22 cellular contexts compared by ENCODE assay signal in genomic region chr13:28316841-28317240, GRCh38.
DNase-seq lines count a peak whose midpoint lies in the region; ATAC-seq, FAIRE-seq and TF ChIP-seq lines count a peak whose summit lies in the region.
"Had no signal": no experiment of that assay in that cellular context is flagged by ENCODE, and none has a peak within 500 bp of the region (broad histone marks: within the 10 kb centered on the region; RNA-seq: fewer than 3 reads in every experiment).

No MANE protein-coding gene starts in this region.

- H3K27me3 Mint-ChIP-seq in nephron (ENCODE audit: low read depth), result peaks cover 5% of the 10 kb centered on the region

- TF ChIP-seq CTCF in HepG2 (CRISPR knock-in tag; IDR thresholded peaks at IDR 0.05) (no peak), right lobe of liver (IDR thresholded peaks at IDR 0.05) (no peak), nephron (IDR thresholded peaks at IDR 0.05; ENCODE audit: unreplicated experiment in 3 of 3) (no peak)

- DNase-seq in HepG2 (ENCODE audit: low spot score), result no peak
- DNase-seq in right lobe of liver, result no peak
- DNase-seq in OCI-M1 (lab: John Stamatoyannopoulos, UW), result peak; percentile 24
- no peak for DNase-seq in AG08396 (ENCODE audit: low spot score)
- no peak for DNase-seq in stimulated activated CD4-positive, alpha-beta T cell treated with anti-CD3 and anti-CD28 coated beads, Interleukin-1b, Interleukin-23, amount 100 ng/mL, for 48 hours
- no peak for DNase-seq in effector CD4-positive, alpha-beta T cell
- DNase-seq: Caco-2, DMS153, HFFc6, Karpas-422, NCI-H1092, NCI-H2107, NCI-H2227 treated with DMSO at 0.1 percent for 48 hours, NCI-H524, SHP77 had no signal

- CTCF ChIA-PET in HepG2 (lab: Yijun Ruan, JAX; ENCODE audit: low intra/inter-chr PET ratio, low total read pairs), result no interaction called here

- no peak for FAIRE-seq in HepG2 (lab: Jason Lieb, UNC)
- FAIRE-seq: A204.1, GM19239, H54 had no signal

- no peak overlapping the region for H3K4me3 Mint-ChIP-seq in nephron
- H3K4me3 Mint-ChIP-seq: CD14-positive monocyte, HFFc6 had no signal

- WGBS in HepG2 (ENCODE audit: low lambda C conversion rate), result 72% methylated on average over 7 of the region's 7 CpGs
- 74% methylated on average over 7 of the region's 7 CpGs for WGBS in right lobe of liver (ENCODE audit: insufficient coverage, low coverage, low lambda C conversion rate, missing lambda C conversion rate)

- intact Hi-C loops in HepG2 (cut with micrococcal nuclease; ENCODE audit: unreplicated experiment) (no loop called here), right lobe of liver (cut with DNase I) (no loop called here)

- no peak for ATAC-seq in HepG2
- no peak for ATAC-seq in right lobe of liver
- ATAC-seq in GM21390 (IDR thresholded peaks at IDR 0.05; ENCODE audit: unreplicated experiment), result no peak
- ATAC-seq: SK-N-SH treated with all-trans-retinoic acid at 6 μM for 48 hours had no signal

- no TSS peak for BruUV-seq in HepG2 (replicated peaks; lab: Mats Ljungman, UMichigan)

- H2AFZ ChIP-seq in HepG2 (ENCODE audit: low read length), result no peak overlapping the region

- in situ Hi-C loops in HepG2 (cut with HindIII; ENCODE audit: extremely low pct_ligation_motif_present, low pct_unique_long_range_greater_than_20kb), result no loop called here

- TF ChIP-seq EP300 in HepG2 (IDR thresholded peaks at IDR 0.05; ENCODE audit: low read depth in 2 of 2, low read length in 2 of 2), result no peak
- TF ChIP-seq EP300 in HepG2 (CRISPR knock-in tag; IDR thresholded peaks at IDR 0.05; ENCODE audit: borderline replicate concordance), result no peak

- H3K27ac Mint-ChIP-seq in nephron, result peak overlapping the region; percentile 66 to 100 (median 98)
- H3K27ac Mint-ChIP-seq: CD14-positive monocyte, HFFc6 had no signal

- H3K9me3 Mint-ChIP-seq in nephron, result no peaks in the 10 kb centered on the region
- H3K9me3 Mint-ChIP-seq: CD14-positive monocyte had no signal

- no peak overlapping the region for H3K27ac ChIP-seq in HepG2 (ENCODE audit: extremely low read length, insufficient read depth, low read length)
- H3K27ac ChIP-seq in right lobe of liver, result no peak overlapping the region

- POLR2A ChIA-PET in HepG2 (lab: Yijun Ruan, JAX), result no interaction called here

- no peak overlapping the region for H3K9ac ChIP-seq in HepG2 (ENCODE audit: insufficient read depth, low read depth, low read length)

- H3K27me3 ChIP-seq in HepG2 (ENCODE audit: control insufficient read depth in 1 of 2, insufficient read depth in 2 of 2, low read length in 2 of 2) (no peaks in the 10 kb centered on the region), right lobe of liver (no peaks in the 10 kb centered on the region)

- H3K4me1 ChIP-seq in HepG2 (ENCODE audit: insufficient read depth, low read length) (peaks cover 45% of the 10 kb centered on the region), right lobe of liver (no peaks in the 10 kb centered on the region)

- no peaks in the 10 kb centered on the region for H3K79me2 ChIP-seq in HepG2 (ENCODE audit: insufficient read depth, low read length)

- H3K36me3 Mint-ChIP-seq in nephron (ENCODE audit: low read depth), result peaks cover 3% of the 10 kb centered on the region
- H3K36me3 Mint-ChIP-seq: CD14-positive monocyte had no signal

- TF ChIP-seq POLR2A in HepG2 (IDR thresholded peaks at IDR 0.05; ENCODE audit: insufficient read depth in 1 of 2, low read depth in 2 of 2, low read length in 2 of 2), result no peak
- TF ChIP-seq POLR2A in right lobe of liver (IDR thresholded peaks at IDR 0.05), result no peak

- no peaks in the 10 kb centered on the region for H4K20me1 ChIP-seq in HepG2 (ENCODE audit: insufficient read depth, low read length)

- TF ChIP-seq RAD21 in HepG2 (CRISPR knock-in tag; IDR thresholded peaks at IDR 0.05), result no peak

- peaks cover 52% of the 10 kb centered on the region for H3K4me1 Mint-ChIP-seq in nephron

- H3K36me3 ChIP-seq in HepG2 (replicated peaks in 1 of 2; ENCODE audit: control insufficient read depth in 1 of 2, insufficient read depth in 2 of 2, low read length in 2 of 2) (no peaks in the 10 kb centered on the region), right lobe of liver (no peaks in the 10 kb centered on the region)

- H3K4me2 ChIP-seq in HepG2 (ENCODE audit: low read depth, low read length), result no peak overlapping the region

- H3K9me3 ChIP-seq in HepG2 (ENCODE audit: low read length), result no peaks in the 10 kb centered on the region
- no peaks in the 10 kb centered on the region for H3K9me3 ChIP-seq in right lobe of liver
- H3K9me3 ChIP-seq: Caco-2 had no signal

- no peak overlapping the region for H3K4me3 ChIP-seq in HepG2 (replicated peaks in 1 of 3; ENCODE audit: insufficient read depth in 1 of 3, low read depth in 2 of 3, low read length in 3 of 3)
- H3K4me3 ChIP-seq in right lobe of liver, result no peak overlapping the region

TF ChIP-seq in HepG2, 621 proteins besides CTCF, POLR2A, EP300 and RAD21:
- TF ChIP-seq BCL6 (CRISPR knock-in tag; IDR thresholded peaks at IDR 0.05), result peak; percentile 71
- TF ChIP-seq ZNF530 (CRISPR knock-in tag; IDR thresholded peaks at IDR 0.05; ENCODE audit: low read depth), result no peak
TF ChIP-seq in HepG2: peak in this region for 1.
